8 cellular contexts compared by ENCODE assay signal in the genomic region with DNA sequence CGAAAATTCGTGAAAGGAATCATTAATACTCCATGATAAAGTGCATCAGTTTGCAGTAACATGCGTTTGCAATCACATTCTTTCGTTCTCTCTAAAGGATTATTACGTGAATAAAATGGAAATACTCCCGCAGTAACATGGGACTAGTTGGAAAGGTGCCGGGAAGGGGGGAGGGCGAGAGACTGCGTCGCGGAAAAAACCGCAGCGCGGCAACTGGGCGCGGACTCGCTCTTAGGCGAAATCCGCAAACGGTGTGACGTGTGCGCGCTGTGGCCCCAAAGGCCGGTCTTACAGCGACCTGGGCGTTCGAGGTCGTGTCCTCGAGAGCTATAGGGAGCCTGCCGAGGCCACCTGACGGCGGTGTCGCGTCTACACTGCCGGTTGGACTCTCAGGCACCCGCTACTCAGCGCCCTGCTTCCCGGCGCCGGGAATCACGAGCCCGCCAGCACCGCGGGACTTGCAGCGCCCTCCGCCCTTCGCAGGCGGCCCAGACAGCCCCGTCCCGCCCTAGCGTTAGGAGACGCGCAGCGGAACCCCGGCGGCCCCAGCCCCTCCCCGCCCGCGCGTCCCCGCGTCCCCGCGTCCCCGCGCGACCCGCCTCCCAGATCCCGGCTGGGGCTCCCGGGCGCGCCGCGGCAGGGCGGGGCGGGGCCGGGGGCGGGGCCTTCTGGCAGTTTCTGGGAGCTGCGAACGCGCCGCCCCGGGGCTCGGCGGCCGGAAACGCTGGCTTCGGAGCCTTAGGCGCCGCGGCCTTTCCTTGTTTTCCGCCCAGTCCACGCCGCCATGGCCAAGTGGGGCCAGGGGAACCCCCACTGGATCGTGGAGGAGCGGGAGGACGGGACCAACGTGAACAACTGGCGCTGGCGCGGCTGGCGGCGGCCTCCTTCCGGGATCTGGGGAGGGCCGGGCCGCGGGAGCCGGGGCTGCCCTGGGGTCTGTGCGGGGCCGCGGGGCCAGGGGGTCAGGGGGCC. TPM values are rescaled to one million over a fixed set of nuclear protein-coding genes. Genes with fewer than 3 reads are reported as not detected.
DNase-seq lines count a peak whose midpoint lies in the region; ATAC-seq and TF ChIP-seq lines count a peak whose summit lies in the region.

No MANE protein-coding gene starts in this region.

- peak overlapping the region; percentile 90 for H4K91ac ChIP-seq in IMR-90 (ENCODE audit: insufficient read depth, low read depth, low read length)

- H3K18ac ChIP-seq in IMR-90 (ENCODE audit: low read depth, low read length) = peak overlapping the region; percentile 96

- peak overlapping the region; percentile 96 for H3K9ac ChIP-seq in IMR-90 (ENCODE audit: low read depth, low read length)
- peak overlapping the region; percentile 93 for H3K9ac ChIP-seq in OCI-LY3 (ENCODE audit: low read length)

- H4K8ac ChIP-seq in IMR-90 (ENCODE audit: low read depth in 2 of 2, low read length in 2 of 2) = peak overlapping the region; percentile 76 to 98

- H2BK120ac ChIP-seq in IMR-90 (ENCODE audit: low read depth, low read length) = peak overlapping the region; percentile 71; the same call in 1 of the 2 replicates

- BruUV-seq in IMR-90 (replicated peaks; lab: Mats Ljungman, UMichigan) = no TSS peak

- H3K4me2 ChIP-seq in IMR-90 (ENCODE audit: low read depth, low read length) (peak overlapping the region; percentile 96), OCI-LY3 (ENCODE audit: low read length) (peak overlapping the region; percentile 98)

- H3K36me3 ChIP-seq in IMR-90 (ENCODE audit: control insufficient read depth, insufficient read depth, low read length) (peaks cover 21% of the 10 kb centered on the region), OCI-LY3 (replicated peaks; ENCODE audit: low read depth, low read length) (peaks cover 21% of the 10 kb centered on the region), mucosa of descending colon (ENCODE audit: low read depth) (no peaks in the 10 kb centered on the region)

- H2BK5ac ChIP-seq in IMR-90 (ENCODE audit: low read depth, low read length, poor library complexity, severe bottlenecking) = peak overlapping the region; percentile 95

- peaks cover 23% of the 10 kb centered on the region for H3K79me2 ChIP-seq in OCI-LY3 (ENCODE audit: low read length)

- H2AK5ac ChIP-seq in IMR-90 (ENCODE audit: low read depth, low read length) = peak overlapping the region; percentile 84

- DNase-seq in DMS153 treated with DMSO at 0.1 percent for 48 hours (lab: John Stamatoyannopoulos, UW; ENCODE audit: unreplicated experiment) = peak; percentile 93
- peak; percentile 90 for DNase-seq in IMR-90
- peak; percentile 92 for DNase-seq in activated T-cell treated with anti-CD3 and anti-CD28 coated beads for 24 hours (ENCODE audit: low read depth)
- peak; percentile 91 for DNase-seq in epithelial cell of esophagus (ENCODE audit: low read depth)
- peak; percentile 94 to 99 (median 96) for DNase-seq in mucosa of descending colon
- peak; percentile 72 to 87 for DNase-seq in stimulated activated CD8-positive, alpha-beta memory T cell treated with anti-CD3 and anti-CD28 coated beads, Interleukin-4, amount 100 ng/mL, for 1 hour (ENCODE audit: low read depth in 2 of 2, low spot score in 1 of 2)

- peak overlapping the region; percentile 97 for H4K5ac ChIP-seq in IMR-90 (ENCODE audit: low read depth, low read length)

- H3K23ac ChIP-seq in IMR-90 (ENCODE audit: low read depth, low read length) = peak overlapping the region; percentile 78

- TF ChIP-seq RAD21 in IMR-90 (IDR thresholded peaks at IDR 0.05; ENCODE audit: low read length) = no peak

- dilution Hi-C loops in IMR-90 (cut with HindIII; ENCODE audit: low sequenced_read_pairs, unreplicated experiment) = no loop called here

- H3K27ac ChIP-seq in IMR-90 (ENCODE audit: insufficient read depth, low read length) (peak overlapping the region; percentile 99), OCI-LY3 (ENCODE audit: low read length) (peak overlapping the region; percentile 65)

- peak; percentile 89 for TF ChIP-seq POLR2A in IMR-90 (IDR thresholded peaks at IDR 0.05; ENCODE audit: low read depth, low read length)

- H3K56ac ChIP-seq in IMR-90 (ENCODE audit: extremely low read depth, insufficient read depth, low read length) = peak overlapping the region; percentile 70

- peak overlapping the region; percentile 53; the same call in 1 of the 3 replicates for H2BK15ac ChIP-seq in IMR-90 (ENCODE audit: low read depth, low read length)

- H3K27me3 ChIP-seq in IMR-90 (ENCODE audit: control insufficient read depth, insufficient read depth, low read length) (no peaks in the 10 kb centered on the region), OCI-LY3 (ENCODE audit: low read depth, low read length) (no peaks in the 10 kb centered on the region)

- peak overlapping the region; percentile 95 for H3K14ac ChIP-seq in IMR-90 (replicated peaks; ENCODE audit: low read depth, low read length)

- H3K9me3 ChIP-seq in IMR-90 (ENCODE audit: control insufficient read depth, insufficient read depth, low read length) (no peaks in the 10 kb centered on the region), OCI-LY3 (ENCODE audit: insufficient read depth, low read length) (no peaks in the 10 kb centered on the region), mucosa of descending colon (no peaks in the 10 kb centered on the region)

- in situ Hi-C loops in IMR-90 (cut with MboI; ENCODE audit: low sequenced_read_pairs) = no loop called here

- H2BK20ac ChIP-seq in IMR-90 (ENCODE audit: low read depth, low read length) = no peak overlapping the region

- peaks cover 33% of the 10 kb centered on the region for H3K9me1 ChIP-seq in IMR-90 (ENCODE audit: insufficient read depth, low read length)

- peaks cover 28% of the 10 kb centered on the region for H3K4me1 ChIP-seq in IMR-90 (ENCODE audit: control insufficient read depth, insufficient read depth, low read length)
- peaks cover 22% of the 10 kb centered on the region for H3K4me1 ChIP-seq in OCI-LY3 (ENCODE audit: low read length)
- H3K4me1 ChIP-seq in mucosa of descending colon (ENCODE audit: low read depth) = peaks cover 27% of the 10 kb centered on the region

- H4K20me1 ChIP-seq in IMR-90 (ENCODE audit: insufficient read depth, low read length) (peaks cover 8% of the 10 kb centered on the region; the same call in 1 of the 2 replicates), OCI-LY3 (ENCODE audit: insufficient read depth, low read length) (no peaks in the 10 kb centered on the region)

- intact Hi-C loops in IMR-90 (cut with micrococcal nuclease) = no loop called here
- intact Hi-C loops in mucosa of descending colon (cut with DNase I, micrococcal nuclease) = no loop called here

- WGBS in IMR-90 (ENCODE audit: extremely low coverage in 2 of 2, insufficient read length in 1 of 2), 2 experiments = 1% methylated on average over 40 of the region's 111 CpGs; no CpG with 5 or more reads in 1 of the 2 experiments

- H3K4ac ChIP-seq in IMR-90 (ENCODE audit: low read depth, low read length) = peak overlapping the region; percentile 93

- H3K79me1 ChIP-seq in IMR-90 (ENCODE audit: low read depth in 1 of 2, low read length in 2 of 2) = peaks cover 26 to 46% of the 10 kb centered on the region in 2 experiments; a peak in 3 of 4 replicates

- ATAC-seq in GM21529 (IDR thresholded peaks at IDR 0.05; ENCODE audit: unreplicated experiment) (peak; percentile 74), IMR-90 (ENCODE audit: low read depth) (peak; percentile 85), mucosa of descending colon (peak; percentile 96)

- CTCF ChIA-PET in IMR-90 (lab: Yijun Ruan, JAX) = no interaction called here

- H3K4me3 ChIP-seq in IMR-90 (ENCODE audit: insufficient read depth, low read depth, low read length) (peak overlapping the region; percentile 91), OCI-LY3 (ENCODE audit: low read length) (peak overlapping the region; percentile 83), epithelial cell of esophagus (ENCODE audit: low read length) (peak overlapping the region; percentile 74), mucosa of descending colon (peak overlapping the region; percentile 56)

- POLR2A ChIA-PET in IMR-90 (lab: Charles Lee; ENCODE audit: unreplicated experiment) = interaction anchor here (0.6 to 0.7 kb wide), 3 partner anchors 9 to 308 kb away, joined by 3 to 6 read pairs (median 4); no protein-coding TSS in a partner anchor

- peak overlapping the region; percentile 97 for H2AFZ ChIP-seq in IMR-90 (replicated peaks; ENCODE audit: low read length, poor library complexity)
- H2AFZ ChIP-seq in OCI-LY3 (ENCODE audit: low read depth, low read length) = peak overlapping the region; percentile 93

- TF ChIP-seq CTCF in IMR-90 (conservative IDR thresholded peaks at IDR 0.05; ENCODE audit: low read depth, low read length) (no peak), OCI-LY3 (IDR thresholded peaks at IDR 0.05; ENCODE audit: low read depth, low read length) (no peak; the same call in 1 of the 2 replicates), epithelial cell of esophagus (IDR thresholded peaks at IDR 0.05; ENCODE audit: insufficient read depth, low read depth, low read length, missing control alignments) (no peak), mucosa of descending colon (IDR thresholded peaks at IDR 0.05) (no peak)

- H2AK9ac ChIP-seq in IMR-90 (replicated peaks; ENCODE audit: low read depth, low read length, poor library complexity) = peak overlapping the region; percentile 95

TF ChIP-seq in IMR-90, 13 proteins besides CTCF, POLR2A, EP300 and RAD21:
- peak; percentile 70 for TF ChIP-seq MAZ (IDR thresholded peaks at IDR 0.05; ENCODE audit: borderline replicate concordance, low read depth, low read length)
- TF ChIP-seq, protein P1, sequence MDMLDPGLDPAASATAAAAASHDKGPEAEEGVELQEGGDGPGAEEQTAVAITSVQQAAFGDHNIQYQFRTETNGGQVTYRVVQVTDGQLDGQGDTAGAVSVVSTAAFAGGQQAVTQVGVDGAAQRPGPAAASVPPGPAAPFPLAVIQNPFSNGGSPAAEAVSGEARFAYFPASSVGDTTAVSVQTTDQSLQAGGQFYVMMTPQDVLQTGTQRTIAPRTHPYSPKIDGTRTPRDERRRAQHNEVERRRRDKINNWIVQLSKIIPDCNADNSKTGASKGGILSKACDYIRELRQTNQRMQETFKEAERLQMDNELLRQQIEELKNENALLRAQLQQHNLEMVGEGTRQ (IDR thresholded peaks at IDR 0.05; ENCODE audit: low read depth, low read length) = peak; percentile 58; the same call in 1 of the 2 replicates
- no peak for TF ChIP-seq RFX5 (IDR thresholded peaks at IDR 0.05; ENCODE audit: low read depth, low read length)

RNA-seq across cellular contexts. Expression of gene C2orf74, which starts 15.1 kb away (rescaled TPM):
- total RNA-seq in IMR-90 (2012; rRNA removed) (8.4 and 10.3 TPM in 2 replicates), mucosa of descending colon (10 to 100 TPM in 1 of 3 donors, 1 to 10 TPM in 1, not detected in 1; 2.2 to 12.6 TPM)
- polyA plus RNA-seq in IMR-90 (2012; rRNA removed) = 15.8 and 21.9 TPM in 2 replicates
- 6.4 and 7.5 TPM in 2 replicates for polyA plus RNA-seq in IMR-90 (2012; cell fraction: cytosol; rRNA removed)
- polyA plus RNA-seq in IMR-90 (2012; cell fraction: nucleus; rRNA removed; ENCODE audit: low replicate concordance) = 1.9 and 4.9 TPM in 2 replicates

Comparison
In these comparisons a context has a peak if more than half of its experiments do, and no peak if none do; other contexts are left out.
1. Peak in every context shown above with its lines: DNase-seq, ATAC-seq, H3K4me3 ChIP-seq and H3K27ac ChIP-seq.